In the genomic region with DNA sequence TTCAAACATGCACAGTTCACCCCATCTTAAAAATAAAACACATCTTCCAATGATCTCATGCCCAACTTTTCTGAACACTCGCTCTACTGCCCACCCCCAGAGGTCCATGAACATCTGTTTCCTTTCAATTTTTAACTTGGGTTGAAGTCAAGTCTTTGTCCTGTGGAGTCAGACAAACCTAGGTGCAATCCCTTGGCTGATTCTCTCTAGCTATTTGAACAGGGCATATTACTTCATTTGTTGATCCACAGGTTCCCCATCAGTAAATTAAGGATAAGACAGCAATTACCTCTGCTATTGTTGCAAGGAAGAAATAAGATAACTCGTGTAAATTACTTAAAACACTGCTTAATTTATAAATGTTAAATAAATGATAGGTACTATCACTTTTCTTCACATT, we compare ENCODE assay signal across 3 cellular contexts.
"Had no signal": no experiment of that assay in that cellular context is flagged by ENCODE, and none has a peak within 500 bp of the region (broad histone marks: within the 10 kb centered on the region; RNA-seq: fewer than 3 reads in every experiment).

No MANE protein-coding gene starts in this region.

- H3K4me3 ChIP-seq: GM12878 had no signal

- ATAC-seq: GM12878 had no signal

- DNase-seq: GDM1, GF-D8 had no signal
